Comparison of ENCODE assay signal across 35 cellular contexts in genomic region chr1:51048021-51048420, GRCh38. TPM values are rescaled to one million over a fixed set of nuclear protein-coding genes. Genes with fewer than 3 reads are reported as not detected.
"Had no signal": no experiment of that assay in that cellular context is flagged by ENCODE, and none has a peak within 500 bp of the region (broad histone marks: within the 10 kb centered on the region; RNA-seq: fewer than 3 reads in every experiment).

No MANE protein-coding gene starts in this region.

- H3K27ac ChIP-seq: KMS-11, PC-9, RWPE1, SJCRH30, SK-N-MC had no signal

- H3K4me2 ChIP-seq: KMS-11, PC-9 had no signal

- FAIRE-seq: RCC 7860 had no signal

- H3K4me1 ChIP-seq: SJCRH30 had no signal

- DNase-seq: Karpas-422, MM.1S, MV-4-11, NCI-H1092, NCI-H1105, NCI-H1417 treated with DMSO at 0.1 percent for 48 hours, NCI-H1436 treated with DMSO at 0.1 percent for 48 hours, NCI-H1694 treated with DMSO at 0.1 percent for 48 hours, NCI-H187 treated with DMSO at 0.1 percent for 48 hours, NCI-H2081, NCI-H2171 treated with DMSO at 0.1 percent for 48 hours, NCI-H2227 treated with DMSO at 0.1 percent for 48 hours, NCI-H345, NCI-H446, NCI-H510A treated with DMSO at 0.1 percent for 48 hours, NCI-H524 treated with DMSO at 0.1 percent for 48 hours, NCI-H526 treated with DMSO at 0.1 percent for 48 hours, NCI-H774, PC-9, SHP77, SIG-M5 had no signal

- H3K9ac ChIP-seq: KMS-11 had no signal

- H3K36me3 ChIP-seq: SJCRH30 had no signal

- H2AFZ ChIP-seq: PC-9 had no signal

- ATAC-seq: Panc1, Right ventricle myocardium inferior, SK-N-SH treated with all-trans-retinoic acid at 6 μM for 48 hours had no signal

- H3K4me3 ChIP-seq: PC-9, SJCRH30, SK-N-MC had no signal

- H3K27me3 ChIP-seq: SJCRH30 had no signal

RNA-seq across cellular contexts. Expression of gene C1orf185, which starts 54.0 kb away (rescaled TPM):
- total RNA-seq: LHCN-M2, MCF 10A, NCI-H460, OCI-LY7, PC-9, Right ventricle myocardium inferior, RPMI7951, SJCRH30, SK-MEL-5 had no signal
